1 cellular context compared by ENCODE assay signal in the genomic region with DNA sequence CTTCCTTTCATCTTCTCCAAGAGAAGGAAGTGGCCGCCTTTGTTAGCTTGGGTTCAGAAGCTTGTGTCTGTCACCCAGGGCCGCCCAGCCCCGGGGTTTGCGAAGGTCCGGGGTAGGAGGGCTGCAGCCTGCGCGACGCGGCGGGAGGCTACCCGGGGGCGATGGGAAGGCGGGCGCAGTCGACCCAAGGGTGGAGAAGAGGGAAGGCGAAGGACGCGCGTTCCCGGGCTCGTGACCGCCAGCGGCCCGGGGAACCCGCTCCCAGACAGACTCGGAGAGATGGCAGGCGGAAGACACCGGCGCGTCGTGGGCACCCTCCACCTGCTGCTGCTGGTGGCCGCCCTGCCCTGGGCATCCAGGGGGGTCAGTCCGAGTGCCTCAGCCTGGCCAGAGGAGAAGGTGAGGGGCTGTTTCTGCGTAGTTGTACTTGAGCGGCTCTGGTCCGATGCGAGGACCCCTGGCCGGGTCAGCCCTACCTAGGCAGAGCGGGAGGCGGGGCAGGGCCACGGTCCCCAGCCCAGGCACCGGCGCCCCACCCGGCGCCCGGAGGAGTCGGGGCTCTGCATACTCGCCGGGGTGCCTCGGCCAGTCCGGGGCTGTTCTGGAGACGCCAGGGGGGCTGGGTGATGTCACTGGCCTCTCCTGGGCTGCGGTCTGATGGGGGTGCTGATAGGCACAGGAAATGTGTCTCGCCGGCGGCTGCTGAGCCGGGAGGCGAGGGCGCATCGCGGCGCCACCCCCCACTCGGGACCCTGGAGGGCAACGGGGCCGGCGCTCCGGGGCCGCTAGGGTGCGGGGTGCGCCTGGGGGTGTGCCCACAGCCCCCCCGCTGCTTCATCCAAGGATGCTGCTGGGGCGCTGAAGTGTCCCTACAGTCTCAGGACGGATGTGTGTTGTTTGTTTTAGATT.
TF ChIP-seq lines count a peak whose summit lies in the region.

A gene (plus strand): TSS at position 178 of the 909 bp plus-strand sequence. CDS start 102 bp downstream, at position 280.

TF ChIP-seq in HepG2, 621 proteins besides CTCF, POLR2A, EP300 and RAD21 (continued from another document and continues in another):
- TF ChIP-seq, protein P1, sequence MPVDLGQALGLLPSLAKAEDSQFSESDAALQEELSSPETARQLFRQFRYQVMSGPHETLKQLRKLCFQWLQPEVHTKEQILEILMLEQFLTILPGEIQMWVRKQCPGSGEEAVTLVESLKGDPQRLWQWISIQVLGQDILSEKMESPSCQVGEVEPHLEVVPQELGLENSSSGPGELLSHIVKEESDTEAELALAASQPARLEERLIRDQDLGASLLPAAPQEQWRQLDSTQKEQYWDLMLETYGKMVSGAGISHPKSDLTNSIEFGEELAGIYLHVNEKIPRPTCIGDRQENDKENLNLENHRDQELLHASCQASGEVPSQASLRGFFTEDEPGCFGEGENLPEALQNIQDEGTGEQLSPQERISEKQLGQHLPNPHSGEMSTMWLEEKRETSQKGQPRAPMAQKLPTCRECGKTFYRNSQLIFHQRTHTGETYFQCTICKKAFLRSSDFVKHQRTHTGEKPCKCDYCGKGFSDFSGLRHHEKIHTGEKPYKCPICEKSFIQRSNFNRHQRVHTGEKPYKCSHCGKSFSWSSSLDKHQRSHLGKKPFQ (CRISPR knock-in tag; IDR thresholded peaks at IDR 0.05; ENCODE audit: insufficient replicate concordance): no peak
- TF ChIP-seq TOE1 (CRISPR knock-in tag; IDR thresholded peaks at IDR 0.05) (no peak), HNRNPL (IDR thresholded peaks at IDR 0.05; ENCODE audit: low read depth, low read length) (0 out of 2 replicates have a peak, but pooled peaks have one; percentile 43), ZNF790 (CRISPR knock-in tag; IDR thresholded peaks at IDR 0.05; ENCODE audit: borderline replicate concordance) (no peak), NKX3-1 (CRISPR knock-in tag; IDR thresholded peaks at IDR 0.05) (no peak), ZNF335 (CRISPR knock-in tag; IDR thresholded peaks at IDR 0.05) (no peak), SALL1 (CRISPR knock-in tag; IDR thresholded peaks at IDR 0.05) (peak; percentile 32; the same call in 1 of the 2 replicates), KLF9 (CRISPR knock-in tag; IDR thresholded peaks at IDR 0.05; ENCODE audit: low read depth) (no peak), MATR3 (CRISPR knock-in tag; IDR thresholded peaks at IDR 0.05) (no peak), ZNF34 (CRISPR knock-in tag; IDR thresholded peaks at IDR 0.05; ENCODE audit: borderline replicate concordance) (no peak), ZSCAN20 (CRISPR knock-in tag; IDR thresholded peaks at IDR 0.05; ENCODE audit: borderline replicate concordance) (no peak), ZFP41 (CRISPR knock-in tag; IDR thresholded peaks at IDR 0.05; ENCODE audit: borderline replicate concordance) (no peak), EED (CRISPR knock-in tag; IDR thresholded peaks at IDR 0.05) (peak; percentile 29; the same call in 1 of the 2 replicates), BCL6 (CRISPR knock-in tag; IDR thresholded peaks at IDR 0.05) (0 out of 2 replicates have a peak, but pooled peaks have one; percentile 7), MIXL1 (CRISPR knock-in tag; IDR thresholded peaks at IDR 0.05) (no peak), KMT2A (CRISPR knock-in tag; IDR thresholded peaks at IDR 0.05) (no peak), MIER2 (CRISPR knock-in tag; IDR thresholded peaks at IDR 0.05) (no peak), ZNF350 (CRISPR knock-in tag; IDR thresholded peaks at IDR 0.05; ENCODE audit: borderline replicate concordance, low read depth) (no peak), MTA1 (CRISPR knock-in tag; IDR thresholded peaks at IDR 0.05; ENCODE audit: borderline replicate concordance) (no peak), PAWR (CRISPR knock-in tag; IDR thresholded peaks at IDR 0.05; ENCODE audit: borderline replicate concordance) (no peak), SALL2 (CRISPR knock-in tag; IDR thresholded peaks at IDR 0.05) (no peak), TEAD3 (CRISPR knock-in tag; optimal IDR thresholded peaks at IDR 0.05; ENCODE audit: borderline replicate concordance) (no peak), CEBPG (CRISPR knock-in tag; IDR thresholded peaks at IDR 0.05) (no peak), ATAD3A (CRISPR knock-in tag; IDR thresholded peaks at IDR 0.05) (no peak), ZNF468 (CRISPR knock-in tag; IDR thresholded peaks at IDR 0.05) (no peak), SSRP1 (CRISPR knock-in tag; IDR thresholded peaks at IDR 0.05) (no peak), NFE2 (CRISPR knock-in tag; IDR thresholded peaks at IDR 0.05) (no peak), ZNF549 (CRISPR knock-in tag; IDR thresholded peaks at IDR 0.05) (no peak), KMT2B (CRISPR knock-in tag; IDR thresholded peaks at IDR 0.05) (no peak), ATM (IDR thresholded peaks at IDR 0.05; ENCODE audit: borderline replicate concordance) (no peak), ZNF251 (CRISPR knock-in tag; IDR thresholded peaks at IDR 0.05) (no peak), ZFP36 (IDR thresholded peaks at IDR 0.05; ENCODE audit: borderline replicate concordance, low read depth, low read length, partially characterized antibody) (no peak), NFYC (CRISPR knock-in tag; IDR thresholded peaks at IDR 0.05) (no peak), ZNF264 (CRISPR knock-in tag; IDR thresholded peaks at IDR 0.05) (no peak), ZNF256 (CRISPR knock-in tag; conservative IDR thresholded peaks at IDR 0.05) (no peak), SKI (IDR thresholded peaks at IDR 0.05; ENCODE audit: partially characterized antibody) (no peak), SMAD1 (CRISPR knock-in tag; IDR thresholded peaks at IDR 0.05; ENCODE audit: borderline replicate concordance, low read depth) (no peak), RBAK (CRISPR knock-in tag; IDR thresholded peaks at IDR 0.05) (no peak), ZNF768 (CRISPR knock-in tag; IDR thresholded peaks at IDR 0.05) (no peak), RFX5 (IDR thresholded peaks at IDR 0.05; ENCODE audit: low read depth, low read length) (no peak), RNF2 (conservative IDR thresholded peaks at IDR 0.05; ENCODE audit: low read depth) (no peak), MAFG (CRISPR knock-in tag; IDR thresholded peaks at IDR 0.05) (no peak), HNRNPUL1 (IDR thresholded peaks at IDR 0.05; ENCODE audit: low read depth, low read length) (no peak), NR1H2 (CRISPR knock-in tag; IDR thresholded peaks at IDR 0.05; ENCODE audit: borderline replicate concordance, low read depth) (no peak)
- TF ChIP-seq, protein P2, sequence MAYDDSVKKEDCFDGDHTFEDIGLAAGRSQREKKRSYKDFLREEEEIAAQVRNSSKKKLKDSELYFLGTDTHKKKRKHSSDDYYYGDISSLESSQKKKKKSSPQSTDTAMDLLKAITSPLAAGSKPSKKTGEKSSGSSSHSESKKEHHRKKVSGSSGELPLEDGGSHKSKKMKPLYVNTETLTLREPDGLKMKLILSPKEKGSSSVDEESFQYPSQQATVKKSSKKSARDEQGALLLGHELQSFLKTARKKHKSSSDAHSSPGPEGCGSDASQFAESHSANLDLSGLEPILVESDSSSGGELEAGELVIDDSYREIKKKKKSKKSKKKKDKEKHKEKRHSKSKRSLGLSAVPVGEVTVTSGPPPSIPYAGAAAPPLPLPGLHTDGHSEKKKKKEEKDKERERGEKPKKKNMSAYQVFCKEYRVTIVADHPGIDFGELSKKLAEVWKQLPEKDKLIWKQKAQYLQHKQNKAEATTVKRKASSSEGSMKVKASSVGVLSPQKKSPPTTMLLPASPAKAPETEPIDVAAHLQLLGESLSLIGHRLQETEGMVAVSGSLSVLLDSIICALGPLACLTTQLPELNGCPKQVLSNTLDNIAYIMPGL (CRISPR knock-in tag; IDR thresholded peaks at IDR 0.05; ENCODE audit: borderline replicate concordance in 1 of 2, low read depth in 1 of 2): no peak
- TF ChIP-seq, protein P3, sequence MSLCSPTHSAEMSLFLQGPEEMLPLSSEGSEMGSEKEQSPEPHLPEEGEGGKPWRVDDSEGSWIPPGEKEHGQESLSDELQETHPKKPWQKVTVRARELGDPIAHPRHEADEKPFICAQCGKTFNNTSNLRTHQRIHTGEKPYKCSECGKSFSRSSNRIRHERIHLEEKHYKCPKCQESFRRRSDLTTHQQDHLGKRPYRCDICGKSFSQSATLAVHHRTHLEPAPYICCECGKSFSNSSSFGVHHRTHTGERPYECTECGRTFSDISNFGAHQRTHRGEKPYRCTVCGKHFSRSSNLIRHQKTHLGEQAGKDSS (CRISPR knock-in tag; IDR thresholded peaks at IDR 0.05; ENCODE audit: borderline replicate concordance, low read depth): no peak
- TF ChIP-seq, protein P4, sequence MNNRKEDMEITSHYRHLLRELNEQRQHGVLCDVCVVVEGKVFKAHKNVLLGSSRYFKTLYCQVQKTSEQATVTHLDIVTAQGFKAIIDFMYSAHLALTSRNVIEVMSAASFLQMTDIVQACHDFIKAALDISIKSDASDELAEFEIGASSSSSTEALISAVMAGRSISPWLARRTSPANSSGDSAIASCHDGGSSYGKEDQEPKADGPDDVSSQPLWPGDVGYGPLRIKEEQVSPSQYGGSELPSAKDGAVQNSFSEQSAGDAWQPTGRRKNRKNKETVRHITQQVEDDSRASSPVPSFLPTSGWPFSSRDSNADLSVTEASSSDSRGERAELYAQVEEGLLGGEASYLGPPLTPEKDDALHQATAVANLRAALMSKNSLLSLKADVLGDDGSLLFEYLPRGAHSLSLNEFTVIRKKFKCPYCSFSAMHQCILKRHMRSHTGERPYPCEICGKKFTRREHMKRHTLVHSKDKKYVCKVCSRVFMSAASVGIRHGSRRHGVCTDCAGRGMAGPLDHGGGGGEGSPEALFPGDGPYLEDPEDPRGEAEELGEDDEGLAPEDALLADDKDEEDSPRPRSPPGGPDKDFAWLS (CRISPR knock-in tag; IDR thresholded peaks at IDR 0.05; ENCODE audit: borderline replicate concordance): no peak
- TF ChIP-seq, protein P5, sequence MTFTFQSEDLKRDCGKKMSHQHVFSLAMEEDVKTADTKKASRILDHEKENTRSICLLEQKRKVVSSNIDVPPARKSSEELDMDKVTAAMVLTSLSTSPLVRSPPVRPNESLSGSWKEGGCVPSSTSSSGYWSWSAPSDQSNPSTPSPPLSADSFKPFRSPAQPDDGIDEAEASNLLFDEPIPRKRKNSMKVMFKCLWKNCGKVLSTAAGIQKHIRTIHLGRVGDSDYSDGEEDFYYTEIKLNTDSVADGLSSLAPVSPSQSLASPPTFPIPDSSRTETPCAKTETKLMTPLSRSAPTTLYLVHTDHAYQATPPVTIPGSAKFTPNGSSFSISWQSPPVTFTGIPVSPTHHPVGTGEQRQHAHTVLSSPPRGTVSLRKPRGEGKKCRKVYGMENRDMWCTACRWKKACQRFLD (CRISPR knock-in tag; IDR thresholded peaks at IDR 0.05; ENCODE audit: borderline replicate concordance): no peak
- TF ChIP-seq, protein P6, sequence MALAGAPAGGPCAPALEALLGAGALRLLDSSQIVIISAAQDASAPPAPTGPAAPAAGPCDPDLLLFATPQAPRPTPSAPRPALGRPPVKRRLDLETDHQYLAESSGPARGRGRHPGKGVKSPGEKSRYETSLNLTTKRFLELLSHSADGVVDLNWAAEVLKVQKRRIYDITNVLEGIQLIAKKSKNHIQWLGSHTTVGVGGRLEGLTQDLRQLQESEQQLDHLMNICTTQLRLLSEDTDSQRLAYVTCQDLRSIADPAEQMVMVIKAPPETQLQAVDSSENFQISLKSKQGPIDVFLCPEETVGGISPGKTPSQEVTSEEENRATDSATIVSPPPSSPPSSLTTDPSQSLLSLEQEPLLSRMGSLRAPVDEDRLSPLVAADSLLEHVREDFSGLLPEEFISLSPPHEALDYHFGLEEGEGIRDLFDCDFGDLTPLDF (CRISPR knock-in tag; IDR thresholded peaks at IDR 0.05): no peak
- TF ChIP-seq, protein P7, sequence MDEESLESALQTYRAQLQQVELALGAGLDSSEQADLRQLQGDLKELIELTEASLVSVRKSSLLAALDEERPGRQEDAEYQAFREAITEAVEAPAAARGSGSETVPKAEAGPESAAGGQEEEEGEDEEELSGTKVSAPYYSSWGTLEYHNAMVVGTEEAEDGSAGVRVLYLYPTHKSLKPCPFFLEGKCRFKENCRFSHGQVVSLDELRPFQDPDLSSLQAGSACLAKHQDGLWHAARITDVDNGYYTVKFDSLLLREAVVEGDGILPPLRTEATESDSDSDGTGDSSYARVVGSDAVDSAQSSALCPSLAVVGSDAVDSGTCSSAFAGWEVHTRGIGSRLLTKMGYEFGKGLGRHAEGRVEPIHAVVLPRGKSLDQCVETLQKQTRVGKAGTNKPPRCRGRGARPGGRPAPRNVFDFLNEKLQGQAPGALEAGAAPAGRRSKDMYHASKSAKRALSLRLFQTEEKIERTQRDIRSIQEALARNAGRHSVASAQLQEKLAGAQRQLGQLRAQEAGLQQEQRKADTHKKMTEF (CRISPR knock-in tag; IDR thresholded peaks at IDR 0.05): no peak
- TF ChIP-seq, protein P8, sequence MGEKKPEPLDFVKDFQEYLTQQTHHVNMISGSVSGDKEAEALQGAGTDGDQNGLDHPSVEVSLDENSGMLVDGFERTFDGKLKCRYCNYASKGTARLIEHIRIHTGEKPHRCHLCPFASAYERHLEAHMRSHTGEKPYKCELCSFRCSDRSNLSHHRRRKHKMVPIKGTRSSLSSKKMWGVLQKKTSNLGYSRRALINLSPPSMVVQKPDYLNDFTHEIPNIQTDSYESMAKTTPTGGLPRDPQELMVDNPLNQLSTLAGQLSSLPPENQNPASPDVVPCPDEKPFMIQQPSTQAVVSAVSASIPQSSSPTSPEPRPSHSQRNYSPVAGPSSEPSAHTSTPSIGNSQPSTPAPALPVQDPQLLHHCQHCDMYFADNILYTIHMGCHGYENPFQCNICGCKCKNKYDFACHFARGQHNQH (CRISPR knock-in tag; IDR thresholded peaks at IDR 0.05): 0 out of 2 replicates have a peak, but pooled peaks have one; percentile 20
- TF ChIP-seq, protein P9, sequence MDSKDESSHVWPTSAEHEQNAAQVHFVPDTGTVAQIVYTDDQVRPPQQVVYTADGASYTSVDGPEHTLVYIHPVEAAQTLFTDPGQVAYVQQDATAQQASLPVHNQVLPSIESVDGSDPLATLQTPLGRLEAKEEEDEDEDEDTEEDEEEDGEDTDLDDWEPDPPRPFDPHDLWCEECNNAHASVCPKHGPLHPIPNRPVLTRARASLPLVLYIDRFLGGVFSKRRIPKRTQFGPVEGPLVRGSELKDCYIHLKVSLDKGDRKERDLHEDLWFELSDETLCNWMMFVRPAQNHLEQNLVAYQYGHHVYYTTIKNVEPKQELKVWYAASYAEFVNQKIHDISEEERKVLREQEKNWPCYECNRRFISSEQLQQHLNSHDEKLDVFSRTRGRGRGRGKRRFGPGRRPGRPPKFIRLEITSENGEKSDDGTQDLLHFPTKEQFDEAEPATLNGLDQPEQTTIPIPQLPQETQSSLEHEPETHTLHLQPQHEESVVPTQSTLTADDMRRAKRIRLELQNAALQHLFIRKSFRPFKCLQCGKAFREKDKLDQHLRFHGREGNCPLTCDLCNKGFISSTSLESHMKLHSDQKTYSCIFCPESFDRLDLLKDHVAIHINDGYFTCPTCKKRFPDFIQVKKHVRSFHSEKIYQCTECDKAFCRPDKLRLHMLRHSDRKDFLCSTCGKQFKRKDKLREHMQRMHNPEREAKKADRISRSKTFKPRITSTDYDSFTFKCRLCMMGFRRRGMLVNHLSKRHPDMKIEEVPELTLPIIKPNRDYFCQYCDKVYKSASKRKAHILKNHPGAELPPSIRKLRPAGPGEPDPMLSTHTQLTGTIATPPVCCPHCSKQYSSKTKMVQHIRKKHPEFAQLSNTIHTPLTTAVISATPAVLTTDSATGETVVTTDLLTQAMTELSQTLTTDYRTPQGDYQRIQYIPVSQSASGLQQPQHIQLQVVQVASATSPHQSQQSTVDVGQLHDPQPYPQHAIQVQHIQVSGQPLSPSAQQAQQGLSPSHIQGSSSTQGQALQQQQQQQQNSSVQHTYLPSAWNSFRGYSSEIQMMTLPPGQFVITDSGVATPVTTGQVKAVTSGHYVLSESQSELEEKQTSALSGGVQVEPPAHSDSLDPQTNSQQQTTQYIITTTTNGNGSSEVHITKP (CRISPR knock-in tag; IDR thresholded peaks at IDR 0.05; ENCODE audit: low read depth): no peak
